12 cellular contexts compared by ENCODE assay signal in the genomic region with DNA sequence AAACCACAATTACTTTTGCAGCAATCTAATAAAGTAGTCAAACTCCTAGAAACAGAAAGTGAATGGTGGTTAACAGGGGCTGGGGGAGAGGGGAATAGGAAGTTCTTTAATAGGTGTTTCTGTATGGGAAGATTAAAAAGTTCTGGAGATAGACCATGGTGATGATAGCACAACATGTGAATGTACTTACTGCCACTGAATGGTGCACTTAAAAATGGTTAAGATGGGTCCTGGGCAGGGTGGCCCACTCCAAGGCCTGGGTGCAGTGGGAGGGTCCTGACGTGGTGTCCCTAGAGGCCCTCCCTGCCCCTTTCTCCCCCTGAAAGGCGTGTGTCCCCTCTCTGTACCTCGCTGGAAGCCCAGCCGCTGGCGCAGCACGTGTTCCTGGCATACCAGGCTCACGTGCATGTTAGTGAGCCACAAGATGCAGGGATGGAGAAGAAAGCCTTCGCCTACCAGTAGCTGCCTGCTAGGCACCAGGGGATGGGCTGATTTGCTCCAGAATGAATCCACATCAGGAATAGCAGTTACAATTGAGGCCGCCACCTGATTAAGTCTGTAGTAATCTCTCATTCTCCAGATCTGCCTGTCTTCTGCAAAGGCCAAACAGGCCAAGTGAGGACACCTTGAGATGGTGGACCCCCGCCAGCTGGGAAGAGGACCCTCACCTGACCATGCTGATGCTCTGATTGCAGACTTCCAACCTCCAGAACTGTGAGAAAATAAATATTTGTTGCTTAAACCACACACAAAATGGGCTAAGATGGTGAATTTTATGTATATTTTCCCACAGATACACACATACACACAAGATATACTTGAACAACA.
DNase-seq lines count a peak whose midpoint lies in the region; ATAC-seq and TF ChIP-seq lines count a peak whose summit lies in the region.
"Had no signal": no experiment of that assay in that cellular context is flagged by ENCODE, and none has a peak within 500 bp of the region (broad histone marks: within the 10 kb centered on the region; RNA-seq: fewer than 3 reads in every experiment).

No MANE protein-coding gene starts in this region.

- peak overlapping the region; percentile 25 to 87 (median 51) for H3K4me3 Mint-ChIP-seq in CD8-positive, alpha-beta memory T cell
- peak overlapping the region; percentile 79 for H3K4me3 Mint-ChIP-seq in activated naive CD8-positive, alpha-beta T cell treated with anti-CD3 and anti-CD28 coated beads, Interleukin-2, amount 10 ng/mL, durations not matched to agents 7 days and 5 days
- H3K4me3 Mint-ChIP-seq in natural killer cell treated with Interleukin-12 subunit alpha and Interleukin-12 subunit beta and Interleukin-15 and Interleukin-18, amount 100 ng/mL, for 72 hours = peak overlapping the region; percentile 74

- H3K27me3 Mint-ChIP-seq in CD8-positive, alpha-beta memory T cell = peaks cover 0 to 2% of the 10 kb centered on the region in 2 donors
- H3K27me3 Mint-ChIP-seq in activated naive CD8-positive, alpha-beta T cell treated with anti-CD3 and anti-CD28 coated beads, Interleukin-2, amount 10 ng/mL, durations not matched to agents 7 days and 5 days = no peaks in the 10 kb centered on the region
- H3K27me3 Mint-ChIP-seq in natural killer cell treated with Interleukin-12 subunit alpha and Interleukin-12 subunit beta and Interleukin-15 and Interleukin-18, amount 100 ng/mL, for 72 hours = no peaks in the 10 kb centered on the region

- DNase-seq in CD8-positive, alpha-beta memory T cell = peak in 2 of 5 donors; percentile 26 to 52
- peak; percentile 39 for DNase-seq in activated naive CD8-positive, alpha-beta T cell treated with anti-CD3 and anti-CD28 coated beads, Interleukin-2, amount 10 ng/mL, durations not matched to agents 7 days and 5 days
- no peak for DNase-seq in natural killer cell treated with Interleukin-12 subunit alpha and Interleukin-12 subunit beta and Interleukin-15 and Interleukin-18, amount 100 ng/mL, for 72 hours (ENCODE audit: low spot score)
- no peak for DNase-seq in omental fat pad (ENCODE audit: low spot score)
- no peak for DNase-seq in T1000 (lab: John Stamatoyannopoulos, UW)
- no peak for DNase-seq in central memory CD4-positive, alpha-beta T cell
- DNase-seq in NCI-H2196 (lab: John Stamatoyannopoulos, UW; ENCODE audit: unreplicated experiment) = no peak
- DNase-seq: Caco-2, posterior cingulate gyrus, thyroid gland had no signal

- peaks cover 77 to 87% (median 86%) of the 10 kb centered on the region in 3 donors for H3K4me1 Mint-ChIP-seq in CD8-positive, alpha-beta memory T cell
- H3K4me1 Mint-ChIP-seq in activated naive CD8-positive, alpha-beta T cell treated with anti-CD3 and anti-CD28 coated beads, Interleukin-2, amount 10 ng/mL, durations not matched to agents 7 days and 5 days = peaks cover 77% of the 10 kb centered on the region
- H3K4me1 Mint-ChIP-seq in natural killer cell treated with Interleukin-12 subunit alpha and Interleukin-12 subunit beta and Interleukin-15 and Interleukin-18, amount 100 ng/mL, for 72 hours (ENCODE audit: low read depth in 2 of 2) = peaks cover 71 to 83% of the 10 kb centered on the region in 2 donors

- no peak for ATAC-seq in activated naive CD8-positive, alpha-beta T cell treated with anti-CD3 and anti-CD28 coated beads, Interleukin-2, amount 10 ng/mL, durations not matched to agents 7 days and 5 days (ENCODE audit: low read depth)
- peak in 1 of 2 donors; percentile 2 for ATAC-seq in natural killer cell treated with Interleukin-12 subunit alpha and Interleukin-12 subunit beta and Interleukin-15 and Interleukin-18, amount 100 ng/mL, for 72 hours
- ATAC-seq in omental fat pad (ENCODE audit: low FRiP score) = no peak

- H3K4me3 ChIP-seq in CD8-positive, alpha-beta memory T cell (ENCODE audit: low read length) = peak overlapping the region; percentile 13
- H3K4me3 ChIP-seq in KMS-11 (IDR thresholded peaks at IDR 0.05; ENCODE audit: insufficient read depth, low read depth, low read length) = peak overlapping the region; percentile 43
- H3K4me3 ChIP-seq: cardiac muscle cell, thyroid gland had no signal

- POLR2A ChIA-PET in CD8-positive, alpha-beta memory T cell (lab: Charles Lee) = interaction anchor here (0.9 to 2.5 kb wide), 7 partner anchors 14 to 787 kb away, joined by 3 to 13 read pairs (median 5); a partner anchor contains a TSS
- POLR2A ChIA-PET in activated naive CD8-positive, alpha-beta T cell treated with anti-CD3 and anti-CD28 coated beads, Interleukin-2, amount 10 ng/mL, durations not matched to agents 7 days and 5 days (lab: Charles Lee) = interaction anchor here (0.6 to 9.7 kb wide), 16 partner anchors 10 to 317 kb away, joined by 3 to 252 read pairs (median 6); a partner anchor contains a TSS

- no peaks in the 10 kb centered on the region for H3K9me3 ChIP-seq in CD8-positive, alpha-beta memory T cell (ENCODE audit: low read length)
- H3K9me3 ChIP-seq: Caco-2, thyroid gland had no signal

- H3K27ac ChIP-seq in CD8-positive, alpha-beta memory T cell (ENCODE audit: low read depth, low read length) = peak overlapping the region; percentile 12
- H3K27ac ChIP-seq in KMS-11 = peak overlapping the region; percentile 62
- H3K27ac ChIP-seq: cardiac muscle cell, thyroid gland had no signal

- H3K9ac ChIP-seq in KMS-11 = no peak overlapping the region; the same call in 1 of the 2 replicates

- no peaks in the 10 kb centered on the region for H4K20me1 ChIP-seq in KMS-11 (ENCODE audit: insufficient read depth)

- no peaks in the 10 kb centered on the region for H3K79me2 ChIP-seq in KMS-11 (ENCODE audit: insufficient read depth, low read depth)

- H3K36me3 Mint-ChIP-seq in CD8-positive, alpha-beta memory T cell = peaks cover 0 to 4% (median 0%) of the 10 kb centered on the region in 3 donors
- H3K36me3 Mint-ChIP-seq in activated naive CD8-positive, alpha-beta T cell treated with anti-CD3 and anti-CD28 coated beads, Interleukin-2, amount 10 ng/mL, durations not matched to agents 7 days and 5 days = peaks cover 15% of the 10 kb centered on the region
- peaks cover 4% of the 10 kb centered on the region for H3K36me3 Mint-ChIP-seq in natural killer cell treated with Interleukin-12 subunit alpha and Interleukin-12 subunit beta and Interleukin-15 and Interleukin-18, amount 100 ng/mL, for 72 hours

- peak overlapping the region; percentile 64 to 95 (median 82) for H3K27ac Mint-ChIP-seq in CD8-positive, alpha-beta memory T cell
- H3K27ac Mint-ChIP-seq in activated naive CD8-positive, alpha-beta T cell treated with anti-CD3 and anti-CD28 coated beads, Interleukin-2, amount 10 ng/mL, durations not matched to agents 7 days and 5 days = peak overlapping the region; percentile 89
- peak overlapping the region; percentile 65 to 72 for H3K27ac Mint-ChIP-seq in natural killer cell treated with Interleukin-12 subunit alpha and Interleukin-12 subunit beta and Interleukin-15 and Interleukin-18, amount 100 ng/mL, for 72 hours

- H3K27me3 ChIP-seq in CD8-positive, alpha-beta memory T cell (ENCODE audit: insufficient read depth, low read length, poor library complexity, severe bottlenecking) = no peaks in the 10 kb centered on the region
- H3K27me3 ChIP-seq in KMS-11 (ENCODE audit: insufficient read depth, low read depth) = no peaks in the 10 kb centered on the region
- H3K27me3 ChIP-seq: cardiac muscle cell, thyroid gland had no signal

- H3K9me3 Mint-ChIP-seq in CD8-positive, alpha-beta memory T cell = peaks cover 0 to 3% (median 0%) of the 10 kb centered on the region in 5 donors
- peaks cover 6% of the 10 kb centered on the region for H3K9me3 Mint-ChIP-seq in activated naive CD8-positive, alpha-beta T cell treated with anti-CD3 and anti-CD28 coated beads, Interleukin-2, amount 10 ng/mL, durations not matched to agents 7 days and 5 days
- H3K9me3 Mint-ChIP-seq in natural killer cell treated with Interleukin-12 subunit alpha and Interleukin-12 subunit beta and Interleukin-15 and Interleukin-18, amount 100 ng/mL, for 72 hours = no peaks in the 10 kb centered on the region

- peaks cover 78% of the 10 kb centered on the region for H3K4me1 ChIP-seq in CD8-positive, alpha-beta memory T cell (ENCODE audit: insufficient read depth, low read length)
- H3K4me1 ChIP-seq in KMS-11 (ENCODE audit: low read depth, poor library complexity, severe bottlenecking) = peaks cover 94% of the 10 kb centered on the region
- H3K4me1 ChIP-seq: Caco-2 had no signal

- CTCF ChIA-PET in CD8-positive, alpha-beta memory T cell (lab: Charles Lee) = interaction anchor here (0.7 to 2.4 kb wide), 15 partner anchors 11 to 182 kb away, joined by 3 to 28 read pairs (median 5); a partner anchor contains a TSS

- H2AFZ ChIP-seq in KMS-11 (ENCODE audit: low read depth) = 0 out of 2 replicates have a peak overlapping the region, but pooled peaks have one; percentile 12

- TF ChIP-seq CTCF in KMS-11 (conservative IDR thresholded peaks at IDR 0.05; ENCODE audit: low read depth, low read length) (no peak), omental fat pad (IDR thresholded peaks at IDR 0.05) (no peak)

- H3K36me3 ChIP-seq in CD8-positive, alpha-beta memory T cell (ENCODE audit: insufficient read depth, low read length) = no peaks in the 10 kb centered on the region
- H3K36me3 ChIP-seq in KMS-11 (ENCODE audit: insufficient read depth) = no peaks in the 10 kb centered on the region
- H3K36me3 ChIP-seq: cardiac muscle cell, thyroid gland had no signal

- H3K4me2 ChIP-seq in KMS-11 = peak overlapping the region; percentile 90
